24 cellular contexts compared by ENCODE assay signal in the genomic region with DNA sequence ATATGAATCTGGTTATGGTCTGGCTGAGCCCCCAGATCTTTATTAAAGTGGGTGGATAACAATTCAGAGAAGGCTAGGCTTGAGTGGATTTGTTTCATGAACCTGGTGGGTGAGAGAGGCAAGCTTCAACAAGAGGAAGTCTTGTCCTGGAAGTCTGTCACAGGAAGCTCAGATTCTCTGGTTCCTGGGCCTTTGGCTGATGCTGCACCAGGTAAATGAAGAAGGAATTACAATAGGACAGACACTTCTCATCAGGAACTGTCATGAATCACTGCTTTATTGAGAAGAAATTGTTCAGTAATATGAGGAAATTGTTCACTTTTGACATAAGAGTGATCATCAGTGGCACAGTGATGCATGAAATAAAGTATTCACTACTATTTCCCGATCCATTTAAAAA.
"Had no signal": no experiment of that assay in that cellular context is flagged by ENCODE, and none has a peak within 500 bp of the region (broad histone marks: within the 10 kb centered on the region; RNA-seq: fewer than 3 reads in every experiment).

No MANE protein-coding gene starts in this region.

- H3K27ac ChIP-seq: HL-60 had no signal

- H3K4me2 ChIP-seq: SK-N-SH had no signal

- H3K9ac ChIP-seq: SK-N-SH had no signal

- DNase-seq: Karpas-422, KG1, MM.1S, MV-4-11, NCI-H1048, NCI-H1105, NCI-H1417, NCI-H1436 treated with DMSO at 0.1 percent for 48 hours, NCI-H1694, NCI-H187 treated with DMSO at 0.1 percent for 48 hours, NCI-H2029 treated with DMSO at 0.1 percent for 48 hours, NCI-H2171 treated with DMSO at 0.1 percent for 48 hours, NCI-H345, NCI-H446 treated with DMSO at 0.1 percent for 48 hours, NCI-H524, NCI-H526 treated with DMSO at 0.1 percent for 48 hours, NCI-H774, RPMI8226, SHP77, SK-N-SH, SW 1271 had no signal

- H3K9me2 ChIP-seq: SK-N-SH had no signal

- H3K9me3 ChIP-seq: SK-N-SH had no signal

- FAIRE-seq: HTR-8/SVneo, RCC 7860 had no signal
